Comparison of ENCODE assay signal across 8 cellular contexts in the genomic region with DNA sequence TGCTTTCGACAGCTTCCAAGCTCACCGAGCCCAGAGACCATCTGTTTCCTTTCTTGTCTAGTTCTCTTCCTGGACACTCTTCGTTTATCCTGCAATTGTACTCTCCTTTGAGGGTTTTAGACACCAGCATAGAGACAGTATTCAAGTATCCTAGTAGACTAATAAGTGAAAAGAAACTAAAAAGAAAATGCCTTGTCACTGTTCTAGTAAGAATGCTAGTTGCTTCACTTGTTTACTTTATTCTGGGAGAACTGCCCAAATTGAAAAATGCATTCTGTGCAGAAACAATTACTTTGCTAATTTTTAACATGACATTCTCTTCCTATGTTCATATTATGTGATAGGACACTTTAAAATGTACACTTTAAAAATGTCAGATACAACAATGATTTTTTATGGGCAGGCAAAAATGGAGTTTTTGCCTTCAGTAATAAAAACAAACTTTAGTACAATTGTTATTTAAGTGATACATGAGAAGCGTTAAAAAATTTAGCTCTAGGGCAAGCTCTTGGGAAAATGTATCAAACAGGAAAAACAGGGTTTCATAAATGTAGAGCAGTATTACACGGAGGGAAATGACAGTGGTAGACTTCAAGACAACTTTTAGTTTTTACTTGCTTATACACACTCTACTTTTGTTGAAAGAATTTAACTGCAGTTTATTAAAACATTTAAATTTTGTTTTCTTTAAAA. TPM values are rescaled to one million over a fixed set of nuclear protein-coding genes. Genes with fewer than 3 reads are reported as not detected.
DNase-seq lines count a peak whose midpoint lies in the region; ATAC-seq, FAIRE-seq and TF ChIP-seq lines count a peak whose summit lies in the region.

No MANE protein-coding gene starts in this region.

- H3K27me3 ChIP-seq in lung (ENCODE audit: control insufficient read depth, insufficient read depth) = no peaks in the 10 kb centered on the region

- WGBS in A549 (ENCODE audit: missing lambda C conversion rate) = 5% methylated on average over 5 of the region's 5 CpGs
- 1% methylated on average over 5 of the region's 5 CpGs for WGBS in lung, 2 donors

- H3K4me3 ChIP-seq in A549 (peak overlapping the region; percentile 70), GM08714 (ENCODE audit: low read length) (peak overlapping the region; percentile 100), lung (peak overlapping the region; percentile 93)

- no peak for TF ChIP-seq RAD21 in A549 (conservative IDR thresholded peaks at IDR 0.05 in 1 of 2, IDR thresholded peaks at IDR 0.05 in 1 of 2)

- peaks cover 32% of the 10 kb centered on the region for H3K4me1 Mint-ChIP-seq in type B pancreatic cell (ENCODE audit: unreplicated experiment)

- H3K9me3 ChIP-seq in A549 (no peaks in the 10 kb centered on the region), lung (ENCODE audit: control insufficient read depth in 2 of 2, insufficient read depth in 1 of 2, low read length in 1 of 2) (no peaks in the 10 kb centered on the region)

- no peak for TF ChIP-seq EP300 in A549 (IDR thresholded peaks at IDR 0.05)

- H3K27ac ChIP-seq in A549 (peak overlapping the region; percentile 88 to 100), lung (ENCODE audit: low read depth in 1 of 2, low read length in 1 of 2) (peak overlapping the region; percentile 94 to 100)

- no peaks in the 10 kb centered on the region for H3K27me3 Mint-ChIP-seq in type B pancreatic cell

- DNase-seq in A549 (ENCODE audit: low read depth in 1 of 2, low spot score in 1 of 2) (peak in 1 of 2 experiments; percentile 36), NCI-H69 (lab: John Stamatoyannopoulos, UW) (peak; percentile 64), dermis blood vessel endothelial cell (peak; percentile 91), lung (ENCODE audit: low spot score) (no peak), type B pancreatic cell (ENCODE audit: extremely low spot score, unreplicated experiment) (no peak), 8988T (no peak)

- H3K9me3 Mint-ChIP-seq in type B pancreatic cell = peaks cover 4% of the 10 kb centered on the region

- H3K27ac Mint-ChIP-seq in type B pancreatic cell = peak overlapping the region; percentile 98

- TF ChIP-seq CTCF in A549 (IDR thresholded peaks at IDR 0.05) (no peak), lung (IDR thresholded peaks at IDR 0.05; ENCODE audit: control extremely low read depth, extremely low read depth) (no peak), type B pancreatic cell (conservative IDR thresholded peaks at IDR 0.05) (no peak)

- POLR2A ChIA-PET in A549 (lab: Yijun Ruan, JAX) = no interaction called here

- H3K4me2 ChIP-seq in A549 = peak overlapping the region; percentile 71

- H3K36me3 Mint-ChIP-seq in type B pancreatic cell = peaks cover 19% of the 10 kb centered on the region

- peak overlapping the region; percentile 94 for H3K4me3 Mint-ChIP-seq in type B pancreatic cell

- H3K36me3 ChIP-seq in lung (ENCODE audit: control insufficient read depth in 2 of 2, insufficient read depth in 2 of 2, low read length in 2 of 2) = no peaks in the 10 kb centered on the region

- peaks cover 43% of the 10 kb centered on the region for H3K4me1 ChIP-seq in A549
- peaks cover 1 to 15% of the 10 kb centered on the region in 2 donors for H3K4me1 ChIP-seq in lung (ENCODE audit: control insufficient read depth in 2 of 2, insufficient read depth in 2 of 2, low read length in 2 of 2)

- CTCF ChIA-PET in A549 (lab: Yijun Ruan, JAX) = interaction anchor here (1.2 to 2.8 kb wide), 18 partner anchors 10 to 352 kb away, joined by 3 to 29 read pairs (median 6); a partner anchor contains a TSS

- ATAC-seq in A549 (peak in 1 of 2 experiments; percentile 53; a peak in 4 of 6 replicates), lung (ENCODE audit: insufficient read depth, low FRiP score) (peak; percentile 10), GM18907 (IDR thresholded peaks at IDR 0.05; ENCODE audit: unreplicated experiment) (no peak)

- FAIRE-seq in A549 (lab: Jason Lieb, UNC) = peak; percentile 84

- TF ChIP-seq POLR2A in A549 (IDR thresholded peaks at IDR 0.05; ENCODE audit: low read length) = no peak

TF ChIP-seq in A549, 52 proteins besides CTCF, POLR2A, EP300 and RAD21 (continues in another document):
- peak; percentile 46; the same call in 1 of the 2 replicates for TF ChIP-seq NFE2L2 (conservative IDR thresholded peaks at IDR 0.05; ENCODE audit: low read length)
- TF ChIP-seq HOXA7 (CRISPR knock-in tag; IDR thresholded peaks at IDR 0.05) = no peak
- TF ChIP-seq, protein P1, sequence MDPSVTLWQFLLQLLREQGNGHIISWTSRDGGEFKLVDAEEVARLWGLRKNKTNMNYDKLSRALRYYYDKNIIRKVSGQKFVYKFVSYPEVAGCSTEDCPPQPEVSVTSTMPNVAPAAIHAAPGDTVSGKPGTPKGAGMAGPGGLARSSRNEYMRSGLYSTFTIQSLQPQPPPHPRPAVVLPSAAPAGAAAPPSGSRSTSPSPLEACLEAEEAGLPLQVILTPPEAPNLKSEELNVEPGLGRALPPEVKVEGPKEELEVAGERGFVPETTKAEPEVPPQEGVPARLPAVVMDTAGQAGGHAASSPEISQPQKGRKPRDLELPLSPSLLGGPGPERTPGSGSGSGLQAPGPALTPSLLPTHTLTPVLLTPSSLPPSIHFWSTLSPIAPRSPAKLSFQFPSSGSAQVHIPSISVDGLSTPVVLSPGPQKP (IDR thresholded peaks at IDR 0.05; ENCODE audit: low read depth, low read length) = no peak
- TF ChIP-seq, protein P2, sequence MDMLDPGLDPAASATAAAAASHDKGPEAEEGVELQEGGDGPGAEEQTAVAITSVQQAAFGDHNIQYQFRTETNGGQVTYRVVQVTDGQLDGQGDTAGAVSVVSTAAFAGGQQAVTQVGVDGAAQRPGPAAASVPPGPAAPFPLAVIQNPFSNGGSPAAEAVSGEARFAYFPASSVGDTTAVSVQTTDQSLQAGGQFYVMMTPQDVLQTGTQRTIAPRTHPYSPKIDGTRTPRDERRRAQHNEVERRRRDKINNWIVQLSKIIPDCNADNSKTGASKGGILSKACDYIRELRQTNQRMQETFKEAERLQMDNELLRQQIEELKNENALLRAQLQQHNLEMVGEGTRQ (IDR thresholded peaks at IDR 0.05) = no peak
- TF ChIP-seq CBX8 (IDR thresholded peaks at IDR 0.05) = no peak
- no peak for TF ChIP-seq HDAC2 (IDR thresholded peaks at IDR 0.05)
- no peak for TF ChIP-seq KDM5A (IDR thresholded peaks at IDR 0.05)
- TF ChIP-seq, protein P3, sequence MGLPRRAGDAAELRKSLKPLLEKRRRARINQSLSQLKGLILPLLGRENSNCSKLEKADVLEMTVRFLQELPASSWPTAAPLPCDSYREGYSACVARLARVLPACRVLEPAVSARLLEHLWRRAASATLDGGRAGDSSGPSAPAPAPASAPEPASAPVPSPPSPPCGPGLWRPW (IDR thresholded peaks at IDR 0.05) = no peak
- no peak for TF ChIP-seq KDM1A (IDR thresholded peaks at IDR 0.05; ENCODE audit: low read depth)
- TF ChIP-seq RFX5 (IDR thresholded peaks at IDR 0.05) = no peak
- peak; percentile 25 to 53; a peak in 2 of 4 replicates for TF ChIP-seq CEBPB (IDR thresholded peaks at IDR 0.05)
- TF ChIP-seq ZC3H11A (IDR thresholded peaks at IDR 0.05) = no peak
- TF ChIP-seq RNF2 (IDR thresholded peaks at IDR 0.05; ENCODE audit: borderline replicate concordance, low read depth) = no peak
- TF ChIP-seq, protein P4, sequence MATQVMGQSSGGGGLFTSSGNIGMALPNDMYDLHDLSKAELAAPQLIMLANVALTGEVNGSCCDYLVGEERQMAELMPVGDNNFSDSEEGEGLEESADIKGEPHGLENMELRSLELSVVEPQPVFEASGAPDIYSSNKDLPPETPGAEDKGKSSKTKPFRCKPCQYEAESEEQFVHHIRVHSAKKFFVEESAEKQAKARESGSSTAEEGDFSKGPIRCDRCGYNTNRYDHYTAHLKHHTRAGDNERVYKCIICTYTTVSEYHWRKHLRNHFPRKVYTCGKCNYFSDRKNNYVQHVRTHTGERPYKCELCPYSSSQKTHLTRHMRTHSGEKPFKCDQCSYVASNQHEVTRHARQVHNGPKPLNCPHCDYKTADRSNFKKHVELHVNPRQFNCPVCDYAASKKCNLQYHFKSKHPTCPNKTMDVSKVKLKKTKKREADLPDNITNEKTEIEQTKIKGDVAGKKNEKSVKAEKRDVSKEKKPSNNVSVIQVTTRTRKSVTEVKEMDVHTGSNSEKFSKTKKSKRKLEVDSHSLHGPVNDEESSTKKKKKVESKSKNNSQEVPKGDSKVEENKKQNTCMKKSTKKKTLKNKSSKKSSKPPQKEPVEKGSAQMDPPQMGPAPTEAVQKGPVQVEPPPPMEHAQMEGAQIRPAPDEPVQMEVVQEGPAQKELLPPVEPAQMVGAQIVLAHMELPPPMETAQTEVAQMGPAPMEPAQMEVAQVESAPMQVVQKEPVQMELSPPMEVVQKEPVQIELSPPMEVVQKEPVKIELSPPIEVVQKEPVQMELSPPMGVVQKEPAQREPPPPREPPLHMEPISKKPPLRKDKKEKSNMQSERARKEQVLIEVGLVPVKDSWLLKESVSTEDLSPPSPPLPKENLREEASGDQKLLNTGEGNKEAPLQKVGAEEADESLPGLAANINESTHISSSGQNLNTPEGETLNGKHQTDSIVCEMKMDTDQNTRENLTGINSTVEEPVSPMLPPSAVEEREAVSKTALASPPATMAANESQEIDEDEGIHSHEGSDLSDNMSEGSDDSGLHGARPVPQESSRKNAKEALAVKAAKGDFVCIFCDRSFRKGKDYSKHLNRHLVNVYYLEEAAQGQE (IDR thresholded peaks at IDR 0.05) = no peak
- TF ChIP-seq JUNB (IDR thresholded peaks at IDR 0.05) = 0 out of 2 replicates have a peak, but pooled peaks have one; percentile 7
- no peak for TF ChIP-seq NR3C1 (IDR thresholded peaks at IDR 0.05)
- no peak for TF ChIP-seq HOXB5 (CRISPR knock-in tag; IDR thresholded peaks at IDR 0.05)
- TF ChIP-seq CHD4 (IDR thresholded peaks at IDR 0.05; ENCODE audit: borderline replicate concordance) = no peak
- TF ChIP-seq MAFK (IDR thresholded peaks at IDR 0.05; ENCODE audit: partially characterized antibody) = peak; percentile 92
- TF ChIP-seq MYC (IDR thresholded peaks at IDR 0.05; ENCODE audit: borderline replicate concordance, low read length) = no peak
- TF ChIP-seq ESRRA (IDR thresholded peaks at IDR 0.05; ENCODE audit: borderline replicate concordance, low read length) = no peak
- no peak for TF ChIP-seq RARB (CRISPR knock-in tag; IDR thresholded peaks at IDR 0.05)
- no peak for TF ChIP-seq TP53 (CRISPR knock-in tag; IDR thresholded peaks at IDR 0.05)
- no peak for TF ChIP-seq TFCP2L1 (CRISPR knock-in tag; IDR thresholded peaks at IDR 0.05)
- no peak for TF ChIP-seq SMC3 (IDR thresholded peaks at IDR 0.05)

RNA-seq across cellular contexts. Expression of a gene that starts 1.3 kb away (rescaled TPM):
- polyA plus RNA-seq in A549 (2011; rRNA removed) (18.2 and 18.4 TPM in 2 replicates), A549 (2017; fragmentation: RNase III; extraction: RNeasy Plus Mini Kit Qiagen cat#74134 plus additional on column Dnase treatment) (8.8 to 9.5 TPM (median 8.9 TPM) in 3 replicates), lung (1 to 10 TPM; 7.9 to 8.2 TPM)
- polyA plus RNA-seq in A549 (2012; cell fraction: cytosol; rRNA removed) = 2.1 and 2.5 TPM in 2 replicates
- 7.5 and 9.2 TPM in 2 replicates for polyA plus RNA-seq in A549 (2012; cell fraction: nucleus; rRNA removed)
- 22.3 and 30.3 TPM in 2 replicates for polyA minus RNA-seq in A549 (2011; rRNA and poly(A)+ RNA removed)
- total RNA-seq in dermis blood vessel endothelial cell (34.9 and 44.5 TPM in 2 replicates), lung (10 to 100 TPM; 27.4 to 44.7 TPM), type B pancreatic cell (ENCODE audit: low replicate concordance) (24.4 and 25.0 TPM in 2 replicates)

Comparison
In these comparisons a context has a peak if more than half of its experiments do, and no peak if none do; other contexts are left out.
1. DNase-seq: peak in NCI-H69 (single experiment) and dermis blood vessel endothelial cell (single experiment); none in lung (single experiment), type B pancreatic cell (single experiment) and 8988T (single experiment).
2. Peak in every context shown above with its lines, with median percentiles within 50 percentile points of each other: H3K4me3 ChIP-seq.